1 cellular context compared by ENCODE assay signal in genomic region chr2:121736140-121736461, GRCh38.
TF ChIP-seq lines count a peak whose summit lies in the region.

No MANE protein-coding gene starts in this region.

TF ChIP-seq in HepG2, 621 proteins besides CTCF, POLR2A, EP300 and RAD21:
- no peak for TF ChIP-seq LCORL (IDR thresholded peaks at IDR 0.05)
- peak; percentile 20 for TF ChIP-seq LCORL (CRISPR knock-in tag; IDR thresholded peaks at IDR 0.05)
- TF ChIP-seq ATF6 (CRISPR knock-in tag; conservative IDR thresholded peaks at IDR 0.05), result 0 out of 2 replicates have a peak, but pooled peaks have one; percentile 2
- TF ChIP-seq ZNF230 (CRISPR knock-in tag; IDR thresholded peaks at IDR 0.05), result no peak
- TF ChIP-seq ZNF746 (CRISPR knock-in tag; IDR thresholded peaks at IDR 0.05), result no peak
- no peak for TF ChIP-seq ZNF577 (CRISPR knock-in tag; IDR thresholded peaks at IDR 0.05; ENCODE audit: borderline replicate concordance, low read depth)
- TF ChIP-seq ZNF749 (CRISPR knock-in tag; IDR thresholded peaks at IDR 0.05; ENCODE audit: borderline replicate concordance), result no peak
- no peak for TF ChIP-seq ZNF770 (CRISPR knock-in tag; IDR thresholded peaks at IDR 0.05)
- no peak for TF ChIP-seq HNRNPK (IDR thresholded peaks at IDR 0.05; ENCODE audit: low read depth, low read length, poor library complexity, severe bottlenecking)
- TF ChIP-seq ZNF605 (CRISPR knock-in tag; IDR thresholded peaks at IDR 0.05), result peak; percentile 71; the same call in 1 of the 2 replicates
- TF ChIP-seq CBFB (CRISPR knock-in tag; IDR thresholded peaks at IDR 0.05), result no peak
- TF ChIP-seq FOXA1 (IDR thresholded peaks at IDR 0.05), result no peak
- no peak for TF ChIP-seq FOXA1 (CRISPR knock-in tag; IDR thresholded peaks at IDR 0.05)
- 0 out of 2 replicates have a peak, but pooled peaks have one; percentile 27 for TF ChIP-seq ZMYM2 (CRISPR knock-in tag; IDR thresholded peaks at IDR 0.05)
- 0 out of 2 replicates have a peak, but pooled peaks have one; percentile 16 for TF ChIP-seq ATF1 (CRISPR knock-in tag; IDR thresholded peaks at IDR 0.05)
- 0 out of 2 replicates have a peak, but pooled peaks have one; percentile 68 for TF ChIP-seq ZSCAN30 (CRISPR knock-in tag; IDR thresholded peaks at IDR 0.05)
- TF ChIP-seq PAX8 (CRISPR knock-in tag; IDR thresholded peaks at IDR 0.05; ENCODE audit: borderline replicate concordance), result 0 out of 2 replicates have a peak, but pooled peaks have one; percentile 12
- peak; percentile 74; the same call in 1 of the 2 replicates for TF ChIP-seq ZNF430 (CRISPR knock-in tag; IDR thresholded peaks at IDR 0.05)
